35 cellular contexts compared by ENCODE assay signal in the genomic region with DNA sequence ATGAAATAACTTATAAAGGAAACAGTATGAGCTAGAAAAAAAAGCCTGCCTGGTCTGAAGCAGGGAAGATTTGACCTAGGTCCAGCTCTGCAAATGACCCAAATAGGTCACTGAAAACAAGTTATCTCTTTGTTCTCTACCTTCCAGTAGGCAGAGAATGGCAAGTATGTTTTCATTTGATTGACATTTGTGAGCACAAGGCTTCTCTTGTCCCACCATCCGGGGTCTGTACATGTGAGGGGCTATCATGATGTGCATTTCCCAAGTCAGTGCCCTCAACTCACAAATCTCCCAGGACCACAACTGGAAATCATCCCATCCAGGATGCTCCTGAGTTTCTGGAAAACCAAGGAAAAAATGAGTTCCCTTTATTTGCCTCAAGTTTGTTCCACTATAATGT.
"Had no signal": no experiment of that assay in that cellular context is flagged by ENCODE, and none has a peak within 500 bp of the region (broad histone marks: within the 10 kb centered on the region; RNA-seq: fewer than 3 reads in every experiment).

No MANE protein-coding gene starts in this region.

- DNase-seq: activated B cell treated with CpG ODN at 0.5 μM for 24 hours; activated CD4-positive, alpha-beta T cell treated with anti-CD3 and anti-CD28 coated beads for 48 hours; activated CD4-positive, alpha-beta T cell treated with anti-CD3 and anti-CD28 coated beads, Interleukin-2, amount 50 U/mL, for 1 hour; activated CD4-positive, alpha-beta T cell treated with anti-CD3 and anti-CD28 coated beads, Interleukin-2, amount 50 U/mL, for 48 hours; activated CD8-positive, alpha-beta memory T cell treated with anti-CD3 and anti-CD28 coated beads for 24 hours; activated CD8-positive, alpha-beta T cell treated with anti-CD3 and anti-CD28 coated beads for 36 hours; activated effector memory CD4-positive, alpha-beta T cell treated with anti-CD3 and anti-CD28 coated beads, Interleukin-2, amount 50 U/mL, for 16 hours; activated naive CD4-positive, alpha-beta T cell treated with anti-CD3 and anti-CD28 coated beads for 36 hours; activated naive CD8-positive, alpha-beta T cell treated with anti-CD3 and anti-CD28 coated beads for 36 hours; activated naive CD8-positive, alpha-beta T cell treated with anti-CD3 and anti-CD28 coated beads, Interleukin-2, amount 50 U/mL, for 24 hours; activated T-cell treated with anti-CD3 and anti-CD28 coated beads, Interleukin-2, amount 50 U/mL, for 4 hours; adrenal gland; amygdala; aorta; body of pancreas; caudate nucleus; cortex of kidney; dermis blood vessel endothelial cell; effector CD4-positive, alpha-beta T cell; esophagus squamous epithelium; foreskin melanocyte; T-helper 1 cell; T-helper 17 cell; T1000; WERI-Rb-1 had no signal

- H3K27ac ChIP-seq: adrenal gland, body of pancreas, epithelial cell of prostate, esophagus squamous epithelium, gastroesophageal sphincter, WERI-Rb-1 had no signal

- H3K4me3 Mint-ChIP-seq: activated B cell treated with CpG ODN at 0.5 μM for 24 hours; activated CD8-positive, alpha-beta T cell treated with anti-CD3 and anti-CD28 coated beads for 36 hours; activated naive CD4-positive, alpha-beta T cell treated with anti-CD3 and anti-CD28 coated beads for 36 hours; activated naive CD4-positive, alpha-beta T cell treated with anti-CD3 and anti-CD28 coated beads, Interleukin-2, amount 50 U/mL, for 24 hours; activated naive CD8-positive, alpha-beta T cell treated with anti-CD3 and anti-CD28 coated beads for 36 hours; activated naive CD8-positive, alpha-beta T cell treated with anti-CD3 and anti-CD28 coated beads, Interleukin-2, amount 50 U/mL, for 24 hours; activated T-cell treated with anti-CD3 and anti-CD28 coated beads, Interleukin-2, amount 50 U/mL, for 4 hours; activated T-helper 1 cell treated with anti-CD3 and anti-CD28 coated beads, Interleukin-12 subunit alpha, Interleukin-12 subunit beta, Interleukin-2, Interleukin-4 antibody, amounts not matched to agents 30 ng/mL and 10 ng/mL and 1 ng/mL, durations not matched to agents 14 hours and 24 hours and 36 hours; T-helper 17 cell; T-helper 2 cell treated with Interferon-gamma antibody and Interleukin-4, amounts not matched to agents 5 μg/mL and 100 μg/mL, for 36 hours had no signal

- H3K9me3 ChIP-seq: adrenal gland, body of pancreas, esophagus squamous epithelium, gastroesophageal sphincter had no signal

- H3K27me3 ChIP-seq: adrenal gland, body of pancreas, gastroesophageal sphincter had no signal

- H3K4me1 Mint-ChIP-seq: activated naive CD4-positive, alpha-beta T cell treated with anti-CD3 and anti-CD28 coated beads, Interleukin-2, amount 50 U/mL, for 24 hours; T-helper 17 cell had no signal

- H3K4me3 ChIP-seq: adrenal gland, body of pancreas, esophagus squamous epithelium, gastroesophageal sphincter had no signal

- H3K9me3 Mint-ChIP-seq: activated CD8-positive, alpha-beta T cell treated with anti-CD3 and anti-CD28 coated beads for 36 hours; activated naive CD4-positive, alpha-beta T cell treated with anti-CD3 and anti-CD28 coated beads for 36 hours; activated naive CD4-positive, alpha-beta T cell treated with anti-CD3 and anti-CD28 coated beads, Interleukin-2, amount 50 U/mL, for 24 hours; activated naive CD8-positive, alpha-beta T cell treated with anti-CD3 and anti-CD28 coated beads for 36 hours; activated T-cell treated with anti-CD3 and anti-CD28 coated beads, Interleukin-2, amount 50 U/mL, for 4 hours; activated T-helper 1 cell treated with anti-CD3 and anti-CD28 coated beads, Interleukin-12 subunit alpha, Interleukin-12 subunit beta, Interleukin-2, Interleukin-4 antibody, amounts not matched to agents 30 ng/mL and 10 ng/mL and 1 ng/mL, durations not matched to agents 14 hours and 24 hours and 36 hours; activated T-helper 2 cell treated with anti-CD3 and anti-CD28 coated beads, Interferon-gamma antibody, Interleukin-2, Interleukin-4, amounts not matched to agents 10 μg/mL and 5 μg/mL and 100 μg/mL, durations not matched to agents 14 hours and 24 hours and 36 hours; T-helper 2 cell treated with Interferon-gamma antibody and Interleukin-4, amounts not matched to agents 5 μg/mL and 100 μg/mL, for 36 hours had no signal

- H3K36me3 ChIP-seq: adrenal gland, esophagus squamous epithelium, gastroesophageal sphincter, WERI-Rb-1 had no signal

- FAIRE-seq: colon, endometrium, endothelial cell of umbilical vein had no signal

- H3K27ac Mint-ChIP-seq: activated B cell treated with CpG ODN at 0.5 μM for 24 hours; activated CD8-positive, alpha-beta T cell treated with anti-CD3 and anti-CD28 coated beads for 36 hours; activated naive CD4-positive, alpha-beta T cell treated with anti-CD3 and anti-CD28 coated beads for 36 hours; activated naive CD4-positive, alpha-beta T cell treated with anti-CD3 and anti-CD28 coated beads, Interleukin-2, amount 50 U/mL, for 24 hours; activated naive CD8-positive, alpha-beta T cell treated with anti-CD3 and anti-CD28 coated beads for 36 hours; activated naive CD8-positive, alpha-beta T cell treated with anti-CD3 and anti-CD28 coated beads, Interleukin-2, amount 50 U/mL, for 24 hours; activated T-helper 1 cell treated with anti-CD3 and anti-CD28 coated beads, Interleukin-12 subunit alpha, Interleukin-12 subunit beta, Interleukin-2, Interleukin-4 antibody, amounts not matched to agents 30 ng/mL and 10 ng/mL and 1 ng/mL, durations not matched to agents 14 hours and 24 hours and 36 hours; activated T-helper 2 cell treated with anti-CD3 and anti-CD28 coated beads, Interferon-gamma antibody, Interleukin-2, Interleukin-4, amounts not matched to agents 10 μg/mL and 5 μg/mL and 100 μg/mL, durations not matched to agents 14 hours and 24 hours and 36 hours; T-helper 17 cell; T-helper 2 cell treated with Interferon-gamma antibody and Interleukin-4, amounts not matched to agents 5 μg/mL and 100 μg/mL, for 36 hours had no signal

- H3K36me3 Mint-ChIP-seq: activated naive CD8-positive, alpha-beta T cell treated with anti-CD3 and anti-CD28 coated beads for 36 hours had no signal

- H3K4me1 ChIP-seq: adrenal gland, body of pancreas, esophagus squamous epithelium, gastroesophageal sphincter had no signal

- ATAC-seq: activated CD4-positive, CD25-positive, alpha-beta regulatory T cell treated with anti-CD3 and anti-CD28 coated beads, Interleukin-2, amount 50 U/mL, for 24 hours; activated CD8-positive, alpha-beta T cell treated with anti-CD3 and anti-CD28 coated beads for 36 hours; activated naive CD8-positive, alpha-beta T cell treated with anti-CD3 and anti-CD28 coated beads, Interleukin-2, amount 50 U/mL, for 24 hours; activated T-cell treated with anti-CD3 and anti-CD28 coated beads, Interleukin-2, amount 50 U/mL, for 4 hours; body of pancreas; gastroesophageal sphincter; T-helper 17 cell had no signal

- H3K27me3 Mint-ChIP-seq: activated B cell treated with CpG ODN at 0.5 μM for 24 hours; activated CD8-positive, alpha-beta T cell treated with anti-CD3 and anti-CD28 coated beads for 36 hours; activated naive CD4-positive, alpha-beta T cell treated with anti-CD3 and anti-CD28 coated beads, Interleukin-2, amount 50 U/mL, for 24 hours; activated naive CD8-positive, alpha-beta T cell treated with anti-CD3 and anti-CD28 coated beads, Interleukin-2, amount 50 U/mL, for 24 hours; T-helper 17 cell had no signal
